Comparison of ENCODE assay signal across 1 cellular context in genomic region chr4:54542540-54543041, GRCh38.
A peak's percentile ranks its signal among the peaks of the same experiment; 100 is the strongest.
TF ChIP-seq lines count a peak whose summit lies in the region.

No MANE protein-coding gene starts in this region.

TF ChIP-seq in K562, 482 proteins besides CTCF, POLR2A, EP300 and RAD21 (continued from another document and continues in another):
- TF ChIP-seq NCOA4 (IDR thresholded peaks at IDR 0.05; ENCODE audit: partially characterized antibody) (no peak), ZNF584 (CRISPR knock-in tag; IDR thresholded peaks at IDR 0.05; ENCODE audit: low read depth) (0 out of 2 replicates have a peak, but pooled peaks have one; percentile 61), THAP12 (CRISPR knock-in tag; IDR thresholded peaks at IDR 0.05) (no peak), GATAD2A (IDR thresholded peaks at IDR 0.05) (peak; percentile 56; the same call in 1 of the 2 replicates), FOXJ2 (tag; IDR thresholded peaks at IDR 0.05) (no peak), HMGN3 (IDR thresholded peaks at IDR 0.05; ENCODE audit: borderline replicate concordance, extremely low read depth, insufficient read length, low read depth, low read length) (peak; percentile 60), TBL1XR1 (IDR thresholded peaks at IDR 0.05; ENCODE audit: low read length in 2 of 2) (peak; percentile 55 to 90; a peak in 2 of 4 replicates), SIN3B (IDR thresholded peaks at IDR 0.05; ENCODE audit: low read depth) (no peak), ZNF41 (CRISPR knock-in tag; conservative IDR thresholded peaks at IDR 0.05) (no peak), MLLT1 (IDR thresholded peaks at IDR 0.05) (no peak), CHD4 (IDR thresholded peaks at IDR 0.05; ENCODE audit: insufficient read depth, insufficient replicate concordance, low read depth, low read length, poor library complexity, severe bottlenecking) (no peak), SRSF9 (IDR thresholded peaks at IDR 0.05; ENCODE audit: borderline replicate concordance, low read depth, low read length) (no peak), ZNF57 (CRISPR knock-in tag; IDR thresholded peaks at IDR 0.05) (no peak), XRCC4 (IDR thresholded peaks at IDR 0.05; ENCODE audit: extremely low read depth, insufficient read depth, insufficient read length) (no peak), KAT8 (IDR thresholded peaks at IDR 0.05; ENCODE audit: low read depth) (no peak), ZBTB12 (CRISPR knock-in tag; IDR thresholded peaks at IDR 0.05) (peak; percentile 75), U2AF1 (optimal IDR thresholded peaks at IDR 0.05; ENCODE audit: low read depth, low read length) (no peak), DACH1 (IDR thresholded peaks at IDR 0.05; ENCODE audit: partially characterized antibody) (no peak), SPI1 (IDR thresholded peaks at IDR 0.05; ENCODE audit: borderline replicate concordance, low read depth, low read length) (no peak), CCAR2 (IDR thresholded peaks at IDR 0.05; ENCODE audit: low read depth, low read length) (no peak), GTF2E2 (tag; IDR thresholded peaks at IDR 0.05) (no peak), NBN (IDR thresholded peaks at IDR 0.05; ENCODE audit: low read depth) (no peak), ZNF696 (CRISPR knock-in tag; conservative IDR thresholded peaks at IDR 0.05) (no peak), IFI16 (CRISPR knock-in tag; IDR thresholded peaks at IDR 0.05) (no peak), ZNF253 (CRISPR knock-in tag; conservative IDR thresholded peaks at IDR 0.05) (no peak), HCFC1 (IDR thresholded peaks at IDR 0.05; ENCODE audit: low read depth, low read length) (no peak), NR2F6 (CRISPR knock-in tag; IDR thresholded peaks at IDR 0.05) (no peak), TOE1 (IDR thresholded peaks at IDR 0.05; ENCODE audit: borderline replicate concordance) (peak; percentile 30; the same call in 1 of the 2 replicates), TOE1 (CRISPR knock-in tag; IDR thresholded peaks at IDR 0.05; ENCODE audit: borderline replicate concordance, low read depth) (no peak), ZNF324 (CRISPR knock-in tag; IDR thresholded peaks at IDR 0.05) (no peak), ATF2 (CRISPR knock-in tag; IDR thresholded peaks at IDR 0.05) (no peak), HDAC1 (IDR thresholded peaks at IDR 0.05) (peak in 1 of 2 experiments; percentile 66; a peak in 2 of 4 replicates), PYGO2 (tag; IDR thresholded peaks at IDR 0.05) (peak; percentile 78), MAX (CRISPR knock-in tag; IDR thresholded peaks at IDR 0.05) (no peak), PATZ1 (CRISPR knock-in tag; IDR thresholded peaks at IDR 0.05; ENCODE audit: borderline replicate concordance) (no peak), SMAD1 (IDR thresholded peaks at IDR 0.05; ENCODE audit: low read depth, low read length, partially characterized antibody) (no peak), PHF21A (IDR thresholded peaks at IDR 0.05; ENCODE audit: borderline replicate concordance, low read depth) (no peak), HMG20B (CRISPR knock-in tag; IDR thresholded peaks at IDR 0.05) (no peak), CREBBP (IDR thresholded peaks at IDR 0.05; ENCODE audit: low read depth, low read length) (no peak), HLTF (IDR thresholded peaks at IDR 0.05) (no peak), NELFE (IDR thresholded peaks at IDR 0.05; ENCODE audit: insufficient read depth, insufficient read length) (no peak), NFYB (IDR thresholded peaks at IDR 0.05; ENCODE audit: extremely low read depth, insufficient read length) (no peak), NRF1 (conservative IDR thresholded peaks at IDR 0.05 in 1 of 2, IDR thresholded peaks at IDR 0.05 in 1 of 2) (no peak), ZBTB26 (CRISPR knock-in tag; IDR thresholded peaks at IDR 0.05) (no peak), ZEB2 (IDR thresholded peaks at IDR 0.05) (peak; percentile 95), GABPB2 (CRISPR knock-in tag; conservative IDR thresholded peaks at IDR 0.05) (no peak), ZNF12 (CRISPR knock-in tag; IDR thresholded peaks at IDR 0.05) (no peak), SUPT5H (IDR thresholded peaks at IDR 0.05) (no peak), STAT5A (IDR thresholded peaks at IDR 0.05; ENCODE audit: borderline replicate concordance, low read length) (peak; percentile 85), HIVEP1 (CRISPR knock-in tag; IDR thresholded peaks at IDR 0.05) (no peak), KDM2B (CRISPR knock-in tag; IDR thresholded peaks at IDR 0.05) (no peak), GMEB1 (CRISPR knock-in tag; IDR thresholded peaks at IDR 0.05) (0 out of 2 replicates have a peak, but pooled peaks have one; percentile 8), TFAM (CRISPR knock-in tag; conservative IDR thresholded peaks at IDR 0.05) (no peak), TSHZ1 (CRISPR knock-in tag; IDR thresholded peaks at IDR 0.05) (no peak), ZNF23 (CRISPR knock-in tag; IDR thresholded peaks at IDR 0.05) (no peak), STAG1 (CRISPR knock-in tag; IDR thresholded peaks at IDR 0.05; ENCODE audit: borderline replicate concordance) (no peak), ZSCAN32 (CRISPR knock-in tag; IDR thresholded peaks at IDR 0.05) (no peak), CBX5 (IDR thresholded peaks at IDR 0.05; ENCODE audit: borderline replicate concordance, low read depth) (no peak), SAFB (IDR thresholded peaks at IDR 0.05; ENCODE audit: borderline replicate concordance, low read depth, low read length) (no peak)
